Comparison of ENCODE assay signal across 1 cellular context in genomic region chr2:206873426-206873825, GRCh38.
TF ChIP-seq lines count a peak whose summit lies in the region.

No MANE protein-coding gene starts in this region.

TF ChIP-seq in HepG2, 621 proteins besides CTCF, POLR2A, EP300 and RAD21 (continued from another document):
- no peak for TF ChIP-seq ZNF687 (CRISPR knock-in tag; IDR thresholded peaks at IDR 0.05)
